21 cellular contexts compared by ENCODE assay signal in the genomic region with DNA sequence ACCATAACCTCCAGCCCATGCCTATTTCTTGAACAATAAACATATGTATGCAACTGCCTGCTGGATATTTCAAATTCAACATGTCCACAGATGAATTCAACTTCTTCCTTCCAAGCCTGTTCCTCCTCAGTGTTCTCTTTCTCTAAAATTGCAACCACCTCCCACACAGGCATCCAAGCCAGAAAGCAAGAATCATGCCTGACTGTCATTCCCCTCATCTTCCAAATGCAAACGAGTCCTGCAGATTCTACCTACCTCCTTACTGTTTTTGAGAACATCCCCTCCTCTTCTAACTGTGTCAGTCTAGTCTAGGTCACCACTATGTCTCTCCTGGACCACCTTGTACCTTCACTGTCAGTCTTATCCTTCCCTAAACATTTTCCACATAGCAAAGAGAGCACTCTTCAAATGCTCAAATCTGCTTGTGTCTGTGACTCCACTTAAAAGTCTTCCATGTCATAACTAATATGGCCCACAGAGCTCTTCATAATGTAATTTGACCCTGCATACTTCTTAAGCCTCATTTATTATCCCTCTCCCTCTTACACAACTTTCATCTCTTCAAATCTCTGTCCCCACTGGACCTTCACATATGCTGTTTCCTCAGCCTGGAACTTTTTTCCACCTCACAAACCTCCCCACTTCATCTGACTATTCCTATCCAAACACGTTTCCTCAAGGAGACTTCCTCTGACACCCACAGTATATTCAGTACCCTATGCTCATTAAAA. TPM values are rescaled to one million over a fixed set of nuclear protein-coding genes. Genes with fewer than 3 reads are reported as not detected.
"Had no signal": no experiment of that assay in that cellular context is flagged by ENCODE, and none has a peak within 500 bp of the region (broad histone marks: within the 10 kb centered on the region; RNA-seq: fewer than 3 reads in every experiment).

No MANE protein-coding gene starts in this region.

- H3K36me3 ChIP-seq: lower lobe of right lung, prostate gland, suprapubic skin, upper lobe of left lung had no signal

- ATAC-seq: esophagus mucosa, left colon, lower lobe of right lung, right cardiac atrium had no signal

- H3K27me3 ChIP-seq: suprapubic skin, upper lobe of left lung had no signal

- H3K4me1 ChIP-seq: lower lobe of right lung, upper lobe of left lung had no signal

- H3K4me3 ChIP-seq: lower lobe of right lung, prostate gland, suprapubic skin, upper lobe of left lung had no signal

- DNase-seq: activated CD4-positive, CD25-positive, alpha-beta regulatory T cell treated with anti-CD3 and anti-CD28 coated beads, Interleukin-2, amount 50 U/mL, for 72 hours; activated naive CD4-positive, alpha-beta T cell; activated naive CD8-positive, alpha-beta T cell treated with anti-CD3 and anti-CD28 coated beads, Interleukin-2, amount 10 ng/mL, durations not matched to agents 7 days and 5 days; aorta; left colon; lower lobe of right lung; nephron progenitor cell; small intestine; stimulated activated CD4-positive, alpha-beta T cell treated with anti-CD3 and anti-CD28 coated beads, Interleukin-4, amount 100 ng/mL, for 4 hours; stimulated activated CD8-positive, alpha-beta memory T cell treated with anti-CD3 and anti-CD28 coated beads, Interleukin-4, amount 100 ng/mL, for 48 hours; stimulated activated naive CD4-positive, alpha-beta T cell treated with Interleukin-2 at 50 U/mL for 16 hours; upper lobe of left lung had no signal

- H3K9me3 ChIP-seq: lower lobe of right lung, prostate gland, suprapubic skin, upper lobe of left lung had no signal

- H3K27ac ChIP-seq: lower lobe of right lung, suprapubic skin, upper lobe of left lung had no signal

- FAIRE-seq: bronchial epithelial cell, endometrium, frontal cortex, small intestine had no signal

RNA-seq across cellular contexts. Expression of a gene that starts 25.7 kb away (rescaled TPM):
- total RNA-seq: activated CD8-positive, alpha-beta memory T cell treated with anti-CD3 and anti-CD28 coated beads for 36 hours; activated naive CD8-positive, alpha-beta T cell treated with anti-CD3 and anti-CD28 coated beads, Interleukin-2, amount 10 ng/mL, durations not matched to agents 7 days and 5 days; T-helper 1 cell treated with Interleukin-12 subunit alpha and Interleukin-12 subunit beta and Interleukin-4 antibody, amounts not matched to agents 30 ng/mL and 1 ng/mL, for 36 hours had no signal
